In genomic region chr10:117541405-117541908, GRCh38 we compare ENCODE assay signal across 12 cellular contexts. TPM values are rescaled to one million over a fixed set of nuclear protein-coding genes. Genes with fewer than 3 reads are reported as not detected.
DNase-seq lines count a peak whose midpoint lies in the region; ATAC-seq lines count a peak whose summit lies in the region.
"Had no signal": no experiment of that assay in that cellular context is flagged by ENCODE, and none has a peak within 500 bp of the region (broad histone marks: within the 10 kb centered on the region; RNA-seq: fewer than 3 reads in every experiment).

No MANE protein-coding gene starts in this region.

- intact Hi-C loops in activated T-helper 1 cell treated with anti-CD3 and anti-CD28 coated beads, Interleukin-12 subunit alpha, Interleukin-12 subunit beta, Interleukin-2, Interleukin-4 antibody, amounts not matched to agents 30 ng/mL and 10 ng/mL and 1 ng/mL, durations not matched to agents 14 hours and 24 hours and 36 hours (cut with micrococcal nuclease) = loop anchor here (2.0 kb wide), 1 partner anchor 377 kb away; no protein-coding TSS in a partner anchor
- intact Hi-C loops in right cardiac atrium (cut with DNase I) = loop anchor here in 1 of 4 donors (5.0 kb wide), 1 partner anchor 701 kb away; no protein-coding TSS in a partner anchor

- ATAC-seq in right cardiac atrium = no peak
- ATAC-seq in HG02588 (IDR thresholded peaks at IDR 0.05; ENCODE audit: unreplicated experiment) = no peak

- no peaks in the 10 kb centered on the region for H3K36me3 ChIP-seq in skeletal muscle tissue (ENCODE audit: control insufficient read depth in 3 of 3, insufficient read depth in 3 of 3, low read length in 3 of 3)
- H3K36me3 ChIP-seq: BE2C, stomach had no signal

- H3K9me3 Mint-ChIP-seq in T-helper 1 cell treated with Interleukin-12 subunit alpha and Interleukin-12 subunit beta and Interleukin-4 antibody, amounts not matched to agents 30 μg/mL and 1 μg/mL, for 36 hours = no peaks in the 10 kb centered on the region
- H3K9me3 Mint-ChIP-seq in activated T-helper 1 cell treated with anti-CD3 and anti-CD28 coated beads, Interleukin-12 subunit alpha, Interleukin-12 subunit beta, Interleukin-2, Interleukin-4 antibody, amounts not matched to agents 30 ng/mL and 10 ng/mL and 1 ng/mL, durations not matched to agents 14 hours and 24 hours and 36 hours = no peaks in the 10 kb centered on the region

- peak overlapping the region; percentile 39 for H3K4me3 ChIP-seq in right cardiac atrium (ENCODE audit: low read length)
- peak overlapping the region; percentile 66 to 81 (median 74) for H3K4me3 ChIP-seq in skeletal muscle tissue (ENCODE audit: low read length in 3 of 3)

- DNase-seq in T-helper 1 cell (no peak), right cardiac atrium (peak in 2 of 3 donors; percentile 70 to 83), glomerular visceral epithelial cell (ENCODE audit: extremely low spot score) (no peak), Kasumi-1 (lab: John Stamatoyannopoulos, UW) (no peak)
- no peak for DNase-seq in activated T-helper 1 cell treated with anti-CD3 and anti-CD28 coated beads, Interleukin-12 subunit alpha, Interleukin-12 subunit beta, Interleukin-2, Interleukin-4 antibody, amounts not matched to agents 30 ng/mL and 10 ng/mL and 1 ng/mL, durations not matched to agents 14 hours and 24 hours and 36 hours (ENCODE audit: low spot score)
- DNase-seq: activated CD4-positive, CD25-positive, alpha-beta regulatory T cell; BE2C; NCI-H748 treated with DMSO at 0.1 percent for 48 hours; stomach had no signal

- peak overlapping the region; percentile 84 for H3K27ac Mint-ChIP-seq in T-helper 1 cell treated with Interleukin-12 subunit alpha and Interleukin-12 subunit beta and Interleukin-4 antibody, amounts not matched to agents 30 μg/mL and 1 μg/mL, for 36 hours
- H3K27ac Mint-ChIP-seq in activated T-helper 1 cell treated with anti-CD3 and anti-CD28 coated beads, Interleukin-12 subunit alpha, Interleukin-12 subunit beta, Interleukin-2, Interleukin-4 antibody, amounts not matched to agents 30 ng/mL and 10 ng/mL and 1 ng/mL, durations not matched to agents 14 hours and 24 hours and 36 hours = peak overlapping the region; percentile 84

- H3K4me3 Mint-ChIP-seq in T-helper 1 cell treated with Interleukin-12 subunit alpha and Interleukin-12 subunit beta and Interleukin-4 antibody, amounts not matched to agents 30 μg/mL and 1 μg/mL, for 36 hours = no peak overlapping the region
- H3K4me3 Mint-ChIP-seq in activated T-helper 1 cell treated with anti-CD3 and anti-CD28 coated beads, Interleukin-12 subunit alpha, Interleukin-12 subunit beta, Interleukin-2, Interleukin-4 antibody, amounts not matched to agents 30 ng/mL and 10 ng/mL and 1 ng/mL, durations not matched to agents 14 hours and 24 hours and 36 hours = no peak overlapping the region

- peaks cover 3% of the 10 kb centered on the region for H3K36me3 Mint-ChIP-seq in T-helper 1 cell treated with Interleukin-12 subunit alpha and Interleukin-12 subunit beta and Interleukin-4 antibody, amounts not matched to agents 30 μg/mL and 1 μg/mL, for 36 hours (ENCODE audit: low read depth)
- H3K36me3 Mint-ChIP-seq in activated T-helper 1 cell treated with anti-CD3 and anti-CD28 coated beads, Interleukin-12 subunit alpha, Interleukin-12 subunit beta, Interleukin-2, Interleukin-4 antibody, amounts not matched to agents 30 ng/mL and 10 ng/mL and 1 ng/mL, durations not matched to agents 14 hours and 24 hours and 36 hours (ENCODE audit: low read depth) = no peaks in the 10 kb centered on the region

- H3K4me1 ChIP-seq in right cardiac atrium (ENCODE audit: control insufficient read depth, insufficient read depth, low read length) (no peaks in the 10 kb centered on the region), skeletal muscle tissue (ENCODE audit: control insufficient read depth in 3 of 3, insufficient read depth in 3 of 3, low read length in 3 of 3) (peaks cover 27 to 49% (median 30%) of the 10 kb centered on the region in 3 donors)
- H3K4me1 ChIP-seq: BE2C had no signal

- no peak overlapping the region for H3K27ac ChIP-seq in right cardiac atrium (ENCODE audit: low read length)
- H3K27ac ChIP-seq in skeletal muscle tissue (ENCODE audit: low read depth, low read length) = peak overlapping the region; percentile 69
- H3K27ac ChIP-seq: stomach had no signal

- H3K27me3 Mint-ChIP-seq in T-helper 1 cell treated with Interleukin-12 subunit alpha and Interleukin-12 subunit beta and Interleukin-4 antibody, amounts not matched to agents 30 μg/mL and 1 μg/mL, for 36 hours (ENCODE audit: low read depth) = peaks cover 82% of the 10 kb centered on the region
- H3K27me3 Mint-ChIP-seq in activated T-helper 1 cell treated with anti-CD3 and anti-CD28 coated beads, Interleukin-12 subunit alpha, Interleukin-12 subunit beta, Interleukin-2, Interleukin-4 antibody, amounts not matched to agents 30 ng/mL and 10 ng/mL and 1 ng/mL, durations not matched to agents 14 hours and 24 hours and 36 hours (ENCODE audit: insufficient read depth) = peaks cover 72% of the 10 kb centered on the region

- no peaks in the 10 kb centered on the region for H3K27me3 ChIP-seq in right cardiac atrium (ENCODE audit: control insufficient read depth, insufficient read depth)
- H3K27me3 ChIP-seq in skeletal muscle tissue (ENCODE audit: control insufficient read depth in 3 of 3, insufficient read depth in 3 of 3, low read length in 3 of 3) = peaks cover 86 to 95% (median 91%) of the 10 kb centered on the region in 3 donors

- 13% methylated on average over 32 of the region's 32 CpGs for WGBS in right cardiac atrium

- H3K4me1 Mint-ChIP-seq in T-helper 1 cell treated with Interleukin-12 subunit alpha and Interleukin-12 subunit beta and Interleukin-4 antibody, amounts not matched to agents 30 μg/mL and 1 μg/mL, for 36 hours (ENCODE audit: low read depth) = peaks cover 12% of the 10 kb centered on the region
- peaks cover 6% of the 10 kb centered on the region for H3K4me1 Mint-ChIP-seq in activated T-helper 1 cell treated with anti-CD3 and anti-CD28 coated beads, Interleukin-12 subunit alpha, Interleukin-12 subunit beta, Interleukin-2, Interleukin-4 antibody, amounts not matched to agents 30 ng/mL and 10 ng/mL and 1 ng/mL, durations not matched to agents 14 hours and 24 hours and 36 hours (ENCODE audit: low read depth)

- H3K9me3 ChIP-seq in right cardiac atrium (ENCODE audit: control insufficient read depth, low read length) (no peaks in the 10 kb centered on the region), skeletal muscle tissue (ENCODE audit: control insufficient read depth in 3 of 3, low read length in 3 of 3) (no peaks in the 10 kb centered on the region)
- H3K9me3 ChIP-seq: BE2C, stomach had no signal

- H3K9ac ChIP-seq in skeletal muscle tissue (ENCODE audit: low read depth in 1 of 3, low read length in 3 of 3) = peak overlapping the region in 2 of 3 donors; percentile 74 to 82

RNA-seq across cellular contexts. Expression of gene EMX2, which starts 1.1 kb away (rescaled TPM):
- not detected in 2 replicates for total RNA-seq in activated T-helper 1 cell treated with anti-CD3 and anti-CD28 coated beads, Interleukin-12 subunit alpha, Interleukin-12 subunit beta, Interleukin-2, Interleukin-4 antibody, amounts not matched to agents 30 ng/mL and 10 ng/mL and 1 ng/mL, durations not matched to agents 14 hours and 24 hours and 36 hours
- total RNA-seq in right cardiac atrium = 1 to 10 TPM in 1 of 4 donors, under 1 TPM in 3; 0.22 to 1.2 (median 0.82) TPM
- polyA plus RNA-seq in right cardiac atrium = 1.00 TPM
- 2.1 TPM for total RNA-seq in skeletal muscle tissue
- total RNA-seq: stomach had no signal

Comparison
In these comparisons a context has a peak if more than half of its experiments do, and no peak if none do; other contexts are left out.
1. DNase-seq: peak in right cardiac atrium (2 of 3); none in T-helper 1 cell (0 of 5), activated T-helper 1 cell treated with anti-CD3 and anti-CD28 coated beads, Interleukin-12 subunit alpha, Interleukin-12 subunit beta, Interleukin-2, Interleukin-4 antibody, amounts not matched to agents 30 ng/mL and 10 ng/mL and 1 ng/mL, durations not matched to agents 14 hours and 24 hours and 36 hours (single experiment), glomerular visceral epithelial cell (single experiment) and Kasumi-1 (0 of 2).